ENCODE assay signal across 8 cellular contexts in genomic region chr15:95291878-95292472, GRCh38.
DNase-seq lines count a peak whose midpoint lies in the region; ATAC-seq and TF ChIP-seq lines count a peak whose summit lies in the region.

No MANE protein-coding gene starts in this region.

- in situ Hi-C loops in KBM-7 (cut with MboI; ENCODE audit: low pct_unique_long_range_greater_than_20kb, low sequenced_read_pairs) (no loop called here), astrocyte of the cerebellum (cut with HindIII; ENCODE audit: low sequenced_read_pairs) (no loop called here)

- TF ChIP-seq CTCF in GM12872 (IDR thresholded peaks at IDR 0.05; ENCODE audit: insufficient read depth, low read depth, low read length) (peak; percentile 64), astrocyte of the cerebellum (IDR thresholded peaks at IDR 0.05; ENCODE audit: low read depth, low read length, missing control alignments) (peak; percentile 53)

- no peak for ATAC-seq in GM21526 (IDR thresholded peaks at IDR 0.05; ENCODE audit: low FRiP score, unreplicated experiment)

- peak; percentile 32 for DNase-seq in A172 (ENCODE audit: low spot score)
- peak; percentile 55 for DNase-seq in KBM-7
- no peak for DNase-seq in astrocyte of the cerebellum (ENCODE audit: low read depth)
- DNase-seq in left kidney (ENCODE audit: low read depth, low spot score): peak; percentile 82
- DNase-seq in UCSD-AML1 (lab: John Stamatoyannopoulos, UW; ENCODE audit: unreplicated experiment): no peak
- no peak for DNase-seq in D341Med (ENCODE audit: low spot score)

- H3K4me3 ChIP-seq in astrocyte of the cerebellum (ENCODE audit: low read depth, low read length): no peak overlapping the region

Comparison
In these comparisons a context has a peak if more than half of its experiments do, and no peak if none do; other contexts are left out.
1. DNase-seq: peak in A172 (single experiment), KBM-7 (single experiment) and left kidney (single experiment); none in astrocyte of the cerebellum (single experiment), UCSD-AML1 (single experiment) and D341Med (single experiment).